Comparison of ENCODE assay signal across 11 cellular contexts in genomic region chr10:72186213-72186612, GRCh38. TPM values are rescaled to one million over a fixed set of nuclear protein-coding genes. Genes with fewer than 3 reads are reported as not detected.
DNase-seq lines count a peak whose midpoint lies in the region; ATAC-seq and TF ChIP-seq lines count a peak whose summit lies in the region.
"Had no signal": no experiment of that assay in that cellular context is flagged by ENCODE, and none has a peak within 500 bp of the region (broad histone marks: within the 10 kb centered on the region; RNA-seq: fewer than 3 reads in every experiment).

No MANE protein-coding gene starts in this region.

- H3K9me3 ChIP-seq in uterus: no peaks in the 10 kb centered on the region

- H3K27me3 Mint-ChIP-seq in activated T-cell treated with anti-CD3 and anti-CD28 coated beads, Interleukin-2, amount 50 U/mL, for 24 hours: no peaks in the 10 kb centered on the region
- H3K27me3 Mint-ChIP-seq in natural killer cell (ENCODE audit: low read depth in 2 of 2): no peaks in the 10 kb centered on the region
- H3K27me3 Mint-ChIP-seq: activated CD4-positive, alpha-beta memory T cell treated with anti-CD3 and anti-CD28 coated beads, Interleukin-2, amount 10 ng/mL, durations not matched to agents 7 days and 5 days had no signal

- no peak for ATAC-seq in natural killer cell
- ATAC-seq in GM18517 (IDR thresholded peaks at IDR 0.05; ENCODE audit: unreplicated experiment): no peak
- ATAC-seq in HG02970 (IDR thresholded peaks at IDR 0.05; ENCODE audit: low FRiP score, unreplicated experiment): no peak

- TF ChIP-seq POLR2A in uterus (IDR thresholded peaks at IDR 0.05): no peak

- peaks cover 6% of the 10 kb centered on the region for H3K9me3 Mint-ChIP-seq in activated T-cell treated with anti-CD3 and anti-CD28 coated beads, Interleukin-2, amount 50 U/mL, for 24 hours
- H3K9me3 Mint-ChIP-seq in natural killer cell: peaks cover 5 to 6% of the 10 kb centered on the region in 2 donors

- no peak for DNase-seq in activated T-cell treated with anti-CD3 and anti-CD28 coated beads, Interleukin-2, amount 50 U/mL, for 24 hours
- no peak for DNase-seq in activated T-cell treated with anti-CD3 and anti-CD28 coated beads, Interleukin-2, amount 50 U/mL, for 1 hour
- peak; percentile 79 for DNase-seq in fibroblast of pulmonary artery (ENCODE audit: low read depth)
- DNase-seq in natural killer cell: no peak
- DNase-seq in uterus: no peak
- no peak for DNase-seq in dermis blood vessel endothelial cell
- DNase-seq: activated CD4-positive, alpha-beta memory T cell treated with anti-CD3 and anti-CD28 coated beads, Interleukin-2, amount 10 ng/mL, durations not matched to agents 7 days and 5 days; MM.1S had no signal

- H3K4me1 Mint-ChIP-seq in activated T-cell treated with anti-CD3 and anti-CD28 coated beads, Interleukin-2, amount 50 U/mL, for 24 hours (ENCODE audit: low read depth): peaks cover 10% of the 10 kb centered on the region
- H3K4me1 Mint-ChIP-seq in natural killer cell: peaks cover 6 to 7% of the 10 kb centered on the region in 2 donors
- H3K4me1 Mint-ChIP-seq: activated CD4-positive, alpha-beta memory T cell treated with anti-CD3 and anti-CD28 coated beads, Interleukin-2, amount 10 ng/mL, durations not matched to agents 7 days and 5 days had no signal

- intact Hi-C loops in natural killer cell (cut with micrococcal nuclease): no loop called here
- intact Hi-C loops in uterus (cut with DNase I; ENCODE audit: low total_unique reads): no loop called here

- no peaks in the 10 kb centered on the region for H3K36me3 ChIP-seq in uterus

- H3K36me3 Mint-ChIP-seq in activated T-cell treated with anti-CD3 and anti-CD28 coated beads, Interleukin-2, amount 50 U/mL, for 24 hours (ENCODE audit: low read depth): peaks cover 61% of the 10 kb centered on the region
- H3K36me3 Mint-ChIP-seq in natural killer cell: peaks cover 18% of the 10 kb centered on the region

- peak overlapping the region; percentile 93 to 97 for H3K27ac ChIP-seq in uterus
- H3K27ac ChIP-seq: 22Rv1 had no signal

- H3K4me3 ChIP-seq in fibroblast of pulmonary artery (replicated peaks; ENCODE audit: low read depth, low read length) (peak overlapping the region; percentile 31), uterus (no peak overlapping the region)

- H3K27ac Mint-ChIP-seq in activated T-cell treated with anti-CD3 and anti-CD28 coated beads, Interleukin-2, amount 50 U/mL, for 24 hours: peak overlapping the region; percentile 28
- peak overlapping the region; percentile 41 to 62 for H3K27ac Mint-ChIP-seq in natural killer cell
- H3K27ac Mint-ChIP-seq: activated CD4-positive, alpha-beta memory T cell treated with anti-CD3 and anti-CD28 coated beads, Interleukin-2, amount 10 ng/mL, durations not matched to agents 7 days and 5 days had no signal

- TF ChIP-seq CTCF in fibroblast of pulmonary artery (IDR thresholded peaks at IDR 0.05; ENCODE audit: low read length, missing control alignments): no peak
- TF ChIP-seq CTCF in natural killer cell (IDR thresholded peaks at IDR 0.05): no peak
- TF ChIP-seq CTCF in uterus (IDR thresholded peaks at IDR 0.05): no peak

- H3K4me3 Mint-ChIP-seq in activated T-cell treated with anti-CD3 and anti-CD28 coated beads, Interleukin-2, amount 50 U/mL, for 24 hours: no peak overlapping the region
- H3K4me3 Mint-ChIP-seq in natural killer cell: no peak overlapping the region
- H3K4me3 Mint-ChIP-seq: activated CD4-positive, alpha-beta memory T cell treated with anti-CD3 and anti-CD28 coated beads, Interleukin-2, amount 10 ng/mL, durations not matched to agents 7 days and 5 days had no signal

- H3K27me3 ChIP-seq in uterus: no peaks in the 10 kb centered on the region

- H3K4me1 ChIP-seq in uterus: peaks cover 3 to 9% of the 10 kb centered on the region in 2 donors

RNA-seq across cellular contexts. Expression of gene ANAPC16, which starts 29.6 kb away (rescaled TPM):
- 10 to 100 TPM; 70.9 to 77.0 (median 71.0) TPM for total RNA-seq in natural killer cell
- 100 to 1,000 TPM in 2 of 4 donors, 10 to 100 TPM in 2; 83.8 to 144 (median 101) TPM for total RNA-seq in uterus
- total RNA-seq in dermis blood vessel endothelial cell: 51.5 and 54.5 TPM in 2 replicates

RNA-seq across cellular contexts. Expression of gene ASCC1, which starts 29.9 kb away (rescaled TPM):
- total RNA-seq in natural killer cell (10 to 100 TPM; 26.0 to 35.2 (median 29.3) TPM), uterus (100 to 1,000 TPM in 1 of 4 donors, 10 to 100 TPM in 3; 17.9 to 156 (median 38.4) TPM), dermis blood vessel endothelial cell (33.5 and 38.3 TPM in 2 replicates)
